In the genomic region with DNA sequence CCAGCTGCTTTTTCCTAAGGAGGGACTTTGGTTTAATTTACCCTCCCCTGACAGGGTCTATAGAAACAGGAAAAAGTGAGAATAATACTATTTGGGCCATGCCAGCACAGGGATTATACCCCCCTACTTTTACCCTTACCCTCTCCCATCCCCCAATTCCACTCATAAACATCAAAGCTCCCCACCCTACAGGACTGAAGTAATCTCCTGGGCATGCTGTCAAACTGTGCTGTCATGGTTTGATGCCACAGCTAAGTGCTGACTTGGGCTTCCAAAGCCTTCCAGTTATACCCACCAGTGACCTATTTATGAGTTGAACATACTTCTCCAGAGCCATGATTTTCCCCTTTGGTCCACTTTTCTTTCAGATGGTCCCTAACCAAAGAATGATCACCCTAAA, we compare ENCODE assay signal across 14 cellular contexts. TPM values are rescaled to one million over a fixed set of nuclear protein-coding genes. Genes with fewer than 3 reads are reported as not detected.
DNase-seq lines count a peak whose midpoint lies in the region; ATAC-seq and TF ChIP-seq lines count a peak whose summit lies in the region.
"Had no signal": no experiment of that assay in that cellular context is flagged by ENCODE, and none has a peak within 500 bp of the region (broad histone marks: within the 10 kb centered on the region; RNA-seq: fewer than 3 reads in every experiment).

No MANE protein-coding gene starts in this region.

- TSS peak; percentile 48 for BruUV-seq in Panc1 (replicated peaks; lab: Mats Ljungman, UMichigan)

- ATAC-seq in CD4-positive, alpha-beta T cell (ENCODE audit: poor library complexity): no peak
- ATAC-seq in Panc1 (no peak), Right ventricle myocardium superior (ENCODE audit: poor library complexity) (peak; percentile 79)
- ATAC-seq: body of pancreas had no signal

- POLR2A ChIA-PET in CD4-positive, alpha-beta T cell (lab: Charles Lee): interaction anchor here (1.8 to 4.6 kb wide), 3 partner anchors 11 to 13 kb away, joined by 6 to 18 read pairs (median 13); a partner anchor contains a TSS
- POLR2A ChIA-PET in Panc1 (lab: Charles Lee): interaction anchor here (0.6 kb wide), 2 partner anchors 10 to 24 kb away, joined by 3 to 5 read pairs; no protein-coding TSS in a partner anchor

- peaks cover 41% of the 10 kb centered on the region for H3K4me1 ChIP-seq in Panc1 (ENCODE audit: control insufficient read depth, insufficient read depth, low read length)

- peaks cover 90% of the 10 kb centered on the region for H3K4me1 Mint-ChIP-seq in CD4-positive, alpha-beta T cell (ENCODE audit: low read depth)

- H3K27me3 ChIP-seq in CD4-positive, alpha-beta T cell (ENCODE audit: control insufficient read depth, insufficient read depth, low read length): no peaks in the 10 kb centered on the region
- H3K27me3 ChIP-seq in Panc1 (ENCODE audit: control insufficient read depth, insufficient read depth, low read length): no peaks in the 10 kb centered on the region
- H3K27me3 ChIP-seq: body of pancreas had no signal

- intact Hi-C loops in CD4-positive, alpha-beta T cell (cut with DNase I, micrococcal nuclease): no loop called here
- intact Hi-C loops in Panc1 (cut with micrococcal nuclease; ENCODE audit: unreplicated experiment): no loop called here
- intact Hi-C loops in Right ventricle myocardium superior (cut with DNase I): no loop called here

- in situ Hi-C loops in Panc1 (cut with HindIII; ENCODE audit: low pct_unique_long_range_greater_than_20kb, low sequenced_read_pairs) (no loop called here), KBM-7 (cut with MboI; ENCODE audit: low pct_unique_long_range_greater_than_20kb, low sequenced_read_pairs) (no loop called here)

- no peaks in the 10 kb centered on the region for H3K36me3 ChIP-seq in Panc1 (ENCODE audit: control insufficient read depth, insufficient read depth, low read length)

- H3K4me3 ChIP-seq in Panc1 (ENCODE audit: low read depth in 2 of 2, low read length in 2 of 2): no peak overlapping the region
- H3K4me3 ChIP-seq: body of pancreas had no signal

- H3K9me3 ChIP-seq in CD4-positive, alpha-beta T cell (ENCODE audit: control insufficient read depth, low read length): no peaks in the 10 kb centered on the region
- no peaks in the 10 kb centered on the region for H3K9me3 ChIP-seq in Panc1 (ENCODE audit: control insufficient read depth, insufficient read depth, low read depth, low read length)
- H3K9me3 ChIP-seq: body of pancreas had no signal

- H3K36me3 Mint-ChIP-seq in CD4-positive, alpha-beta T cell (ENCODE audit: low read depth): peaks cover 70% of the 10 kb centered on the region

- no peaks in the 10 kb centered on the region for H3K9me3 Mint-ChIP-seq in CD4-positive, alpha-beta T cell

- DNase-seq in CD4-positive, alpha-beta T cell: no peak
- DNase-seq in Panc1 (ENCODE audit: low read depth, low spot score) (no peak), Right ventricle myocardium superior (no peak), pons (ENCODE audit: low spot score) (peak; percentile 80), KBM-7 (no peak), NCI-H1105 treated with DMSO at 0.1 percent for 48 hours (lab: John Stamatoyannopoulos, UW) (no peak), NCI-H1417 (lab: John Stamatoyannopoulos, UW) (no peak)
- no peak for DNase-seq in stimulated activated CD4-positive, alpha-beta T cell treated with anti-CD3 and anti-CD28 coated beads, Interleukin-4, amount 100 ng/mL, for 1 hour
- DNase-seq: activated CD4-positive, CD25-positive, alpha-beta regulatory T cell; activated T-cell treated with anti-CD3 and anti-CD28 coated beads, Interleukin-2, amount 50 U/mL, for 48 hours; body of pancreas; HCEC 1CT; NCI-H1436 treated with DMSO at 0.1 percent for 48 hours; NCI-H526 treated with DMSO at 0.1 percent for 48 hours had no signal

- no peak overlapping the region for H3K27ac ChIP-seq in CD4-positive, alpha-beta T cell (ENCODE audit: low read depth, low read length)
- H3K27ac ChIP-seq in Panc1 (ENCODE audit: low read length): no peak overlapping the region

- TF ChIP-seq CTCF in CD4-positive, alpha-beta T cell (IDR thresholded peaks at IDR 0.05): no peak
- no peak for TF ChIP-seq CTCF in Panc1 (IDR thresholded peaks at IDR 0.05)

- CTCF ChIA-PET in CD4-positive, alpha-beta T cell (lab: Charles Lee): interaction anchor here (1.9 to 2.0 kb wide), 2 partner anchors 9 to 36 kb away, joined by 6 to 8 read pairs; a partner anchor contains a TSS
- CTCF ChIA-PET in Panc1 (lab: Charles Lee): interaction anchor here (0.8 kb wide), 1 partner anchor 23 kb away, joined by 3 read pairs; no protein-coding TSS in a partner anchor

- peak overlapping the region; percentile 34 for H3K4me3 Mint-ChIP-seq in CD4-positive, alpha-beta T cell

- peak overlapping the region; percentile 65 for H3K27ac Mint-ChIP-seq in CD4-positive, alpha-beta T cell

- H3K27me3 Mint-ChIP-seq in CD4-positive, alpha-beta T cell: no peaks in the 10 kb centered on the region

RNA-seq across cellular contexts. Expression of a gene that starts 12.8 kb away (rescaled TPM):
- total RNA-seq in CD4-positive, alpha-beta T cell: 100 to 1,000 TPM; 232 to 247 TPM
- total RNA-seq in Panc1 (2021; ENCODE audit: unreplicated experiment): 79.1 TPM
- 104 TPM for polyA plus RNA-seq in Panc1 (2012; ENCODE audit: insufficient read length)
- total RNA-seq in Right ventricle myocardium superior: 14.8 TPM

RNA-seq across cellular contexts. Expression of a gene that starts 35.7 kb away (rescaled TPM):
- total RNA-seq in CD4-positive, alpha-beta T cell: 10 to 100 TPM; 33.5 to 34.3 TPM
- total RNA-seq in Panc1 (2021; ENCODE audit: unreplicated experiment) (5.2 TPM), Right ventricle myocardium superior (2.9 TPM)
- polyA plus RNA-seq in Panc1 (2012; ENCODE audit: insufficient read length): 6.3 TPM

RNA-seq across cellular contexts. Expression of a gene that starts 41.0 kb away (rescaled TPM):
- 10 to 100 TPM; 79.7 to 85.1 TPM for total RNA-seq in CD4-positive, alpha-beta T cell
- total RNA-seq in Panc1 (2021; ENCODE audit: unreplicated experiment) (110 TPM), Right ventricle myocardium superior (101 TPM)
- 195 TPM for polyA plus RNA-seq in Panc1 (2012; ENCODE audit: insufficient read length)
